8 cellular contexts compared by ENCODE assay signal in genomic region chr1:167713330-167714081, GRCh38. TPM values are rescaled to one million over a fixed set of nuclear protein-coding genes. Genes with fewer than 3 reads are reported as not detected.
A peak's percentile ranks its signal among the peaks of the same experiment; 100 is the strongest.
DNase-seq lines count a peak whose midpoint lies in the region; ATAC-seq and TF ChIP-seq lines count a peak whose summit lies in the region.

No MANE protein-coding gene starts in this region.

- peak overlapping the region; percentile 100 for H3K27ac Mint-ChIP-seq in stimulated activated effector memory CD8-positive, alpha-beta T cell treated with anti-CD3 and anti-CD28 coated beads, Interleukin-12 subunit alpha, Interleukin-12 subunit beta, amount 100 ng/mL, for 72 hours

- no peaks in the 10 kb centered on the region for H3K9me3 ChIP-seq in ascending aorta

- peak overlapping the region; percentile 88 for H3K4me3 Mint-ChIP-seq in stimulated activated effector memory CD8-positive, alpha-beta T cell treated with anti-CD3 and anti-CD28 coated beads, Interleukin-12 subunit alpha, Interleukin-12 subunit beta, amount 100 ng/mL, for 72 hours

- peak; percentile 24 for DNase-seq in EH (ENCODE audit: low read depth)
- peak; percentile 57 for DNase-seq in NCI-H69 (lab: John Stamatoyannopoulos, UW)
- no peak for DNase-seq in ascending aorta (ENCODE audit: low spot score in 2 of 2)
- no peak for DNase-seq in kidney epithelial cell (ENCODE audit: low read depth)
- DNase-seq in stimulated activated effector memory CD8-positive, alpha-beta T cell treated with anti-CD3 and anti-CD28 coated beads, Interleukin-12 subunit alpha, Interleukin-12 subunit beta, amount 100 ng/mL, for 72 hours (ENCODE audit: low spot score in 2 of 2): peak; percentile 10 to 71
- no peak for DNase-seq in GM19240 (ENCODE audit: insufficient read length, low spot score)
- no peak for DNase-seq in superior temporal gyrus (ENCODE audit: extremely low spot score)

- no peak for TF ChIP-seq CTCF in ascending aorta (IDR thresholded peaks at IDR 0.05)
- no peak for TF ChIP-seq CTCF in kidney epithelial cell (IDR thresholded peaks at IDR 0.05; ENCODE audit: insufficient read depth, low read length, poor library complexity, severe bottlenecking)

- H3K36me3 Mint-ChIP-seq in stimulated activated effector memory CD8-positive, alpha-beta T cell treated with anti-CD3 and anti-CD28 coated beads, Interleukin-12 subunit alpha, Interleukin-12 subunit beta, amount 100 ng/mL, for 72 hours: peaks cover 35% of the 10 kb centered on the region

- peaks cover 42% of the 10 kb centered on the region for H3K4me1 Mint-ChIP-seq in stimulated activated effector memory CD8-positive, alpha-beta T cell treated with anti-CD3 and anti-CD28 coated beads, Interleukin-12 subunit alpha, Interleukin-12 subunit beta, amount 100 ng/mL, for 72 hours

- peaks cover 0 to 5% of the 10 kb centered on the region in 2 donors for H3K4me1 ChIP-seq in ascending aorta

- peak overlapping the region; percentile 84 to 87 for H3K27ac ChIP-seq in ascending aorta

- H3K27me3 ChIP-seq in ascending aorta (no peaks in the 10 kb centered on the region), kidney epithelial cell (ENCODE audit: control insufficient read depth, insufficient read depth, low read length) (peaks cover 3% of the 10 kb centered on the region)

- no peak for ATAC-seq in stimulated activated effector memory CD8-positive, alpha-beta T cell treated with anti-CD3 and anti-CD28 coated beads, Interleukin-12 subunit alpha, Interleukin-12 subunit beta, amount 100 ng/mL, for 72 hours
- ATAC-seq in GM21515 (IDR thresholded peaks at IDR 0.05; ENCODE audit: unreplicated experiment): no peak

- peak overlapping the region; percentile 46 to 66 for H3K4me3 ChIP-seq in ascending aorta
- H3K4me3 ChIP-seq in kidney epithelial cell (ENCODE audit: low read depth, low read length): peak overlapping the region; percentile 78

- no peaks in the 10 kb centered on the region for H3K9me3 Mint-ChIP-seq in stimulated activated effector memory CD8-positive, alpha-beta T cell treated with anti-CD3 and anti-CD28 coated beads, Interleukin-12 subunit alpha, Interleukin-12 subunit beta, amount 100 ng/mL, for 72 hours

- intact Hi-C loops in ascending aorta (cut with DNase I): loop anchor here (1.0 to 10.0 kb wide), 2 partner anchors 223 to 1771 kb away; partner anchors contain the start of genes DCAF6 and SLC19A2

- H3K36me3 ChIP-seq in ascending aorta (no peaks in the 10 kb centered on the region), kidney epithelial cell (ENCODE audit: control insufficient read depth, insufficient read depth, low read length) (no peaks in the 10 kb centered on the region)

RNA-seq across cellular contexts. Expression of gene MPZL1, which starts 8.3 kb away (rescaled TPM):
- total RNA-seq in ascending aorta (58.9 TPM), kidney epithelial cell (78.0 and 85.5 TPM in 2 replicates)

Comparison
In these comparisons a context has a peak if more than half of its experiments do, and no peak if none do; other contexts are left out.
1. DNase-seq: peak in EH (single experiment), NCI-H69 (single experiment) and stimulated activated effector memory CD8-positive, alpha-beta T cell treated with anti-CD3 and anti-CD28 coated beads, Interleukin-12 subunit alpha, Interleukin-12 subunit beta, amount 100 ng/mL, for 72 hours (2 of 2); none in ascending aorta (0 of 2), kidney epithelial cell (single experiment), GM19240 (single experiment) and superior temporal gyrus (single experiment).